In the genomic region with DNA sequence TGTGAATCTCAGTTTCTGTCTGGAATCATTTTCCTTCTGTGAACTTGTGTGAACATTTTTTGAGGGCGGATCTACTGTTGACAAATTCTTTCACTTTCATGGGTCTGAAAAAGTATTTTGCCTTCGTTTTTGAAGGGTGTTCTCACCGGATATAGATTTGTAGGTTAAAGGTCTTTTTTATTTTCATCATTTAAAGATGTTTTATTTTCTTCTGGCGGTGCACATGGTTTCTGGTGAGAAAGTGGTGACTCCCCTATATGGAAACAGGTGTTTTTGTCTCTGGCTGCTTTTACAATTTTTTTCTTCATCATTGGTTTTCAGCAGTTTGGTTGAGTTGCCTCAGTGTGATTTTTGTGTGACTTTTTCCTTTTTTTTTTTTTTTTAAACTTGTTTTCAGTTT, we compare ENCODE assay signal across 14 cellular contexts.
DNase-seq lines count a peak whose midpoint lies in the region; ATAC-seq, FAIRE-seq and TF ChIP-seq lines count a peak whose summit lies in the region.
"Had no signal": no experiment of that assay in that cellular context is flagged by ENCODE, and none has a peak within 500 bp of the region (broad histone marks: within the 10 kb centered on the region; RNA-seq: fewer than 3 reads in every experiment).

No MANE protein-coding gene starts in this region.

- peak overlapping the region; percentile 46 for H3K4me2 ChIP-seq in OCI-LY7 (ENCODE audit: low read length)

- BruUV-seq in OCI-LY7 (replicated peaks; lab: Mats Ljungman, UMichigan): no TSS peak

- peak; percentile 85 for FAIRE-seq in endometrium (lab: Jason Lieb, UNC)

- H3K27me3 Mint-ChIP-seq in activated naive CD4-positive, alpha-beta T cell treated with anti-CD3 and anti-CD28 coated beads, Interleukin-2, amount 50 U/mL, for 24 hours: no peaks in the 10 kb centered on the region
- no peaks in the 10 kb centered on the region for H3K27me3 Mint-ChIP-seq in type B pancreatic cell

- peak overlapping the region; percentile 54 for H3K4me3 Mint-ChIP-seq in activated naive CD4-positive, alpha-beta T cell treated with anti-CD3 and anti-CD28 coated beads, Interleukin-2, amount 50 U/mL, for 24 hours
- H3K4me3 Mint-ChIP-seq in type B pancreatic cell: no peak overlapping the region

- no peak for TF ChIP-seq CTCF in OCI-LY7 (conservative IDR thresholded peaks at IDR 0.05; ENCODE audit: low read length)
- TF ChIP-seq CTCF in type B pancreatic cell (conservative IDR thresholded peaks at IDR 0.05): no peak

- no peak overlapping the region for H2AFZ ChIP-seq in OCI-LY7 (ENCODE audit: low read length)

- H3K4me1 Mint-ChIP-seq in activated naive CD4-positive, alpha-beta T cell treated with anti-CD3 and anti-CD28 coated beads, Interleukin-2, amount 50 U/mL, for 24 hours: peaks cover 95% of the 10 kb centered on the region
- H3K4me1 Mint-ChIP-seq in type B pancreatic cell (ENCODE audit: unreplicated experiment): peaks cover 58% of the 10 kb centered on the region

- intact Hi-C loops in OCI-LY7 (cut with micrococcal nuclease; ENCODE audit: unreplicated experiment): loop anchor here (5.0 kb wide), 1 partner anchor 94 kb away; the partner anchor contains the start of gene DYRK1A

- H3K9me3 Mint-ChIP-seq in activated naive CD4-positive, alpha-beta T cell treated with anti-CD3 and anti-CD28 coated beads, Interleukin-2, amount 50 U/mL, for 24 hours: no peaks in the 10 kb centered on the region
- no peaks in the 10 kb centered on the region for H3K9me3 Mint-ChIP-seq in type B pancreatic cell

- ATAC-seq in GM21447 (IDR thresholded peaks at IDR 0.05; ENCODE audit: unreplicated experiment): no peak

- H4K20me1 ChIP-seq in OCI-LY7 (ENCODE audit: insufficient read depth, low read length): peaks cover 37% of the 10 kb centered on the region

- no peaks in the 10 kb centered on the region for H3K9me2 ChIP-seq in OCI-LY7 (ENCODE audit: insufficient read depth, low read length)
- H3K9me2 ChIP-seq: SK-N-SH had no signal

- no peak overlapping the region for H3K4me3 ChIP-seq in OCI-LY7 (ENCODE audit: low read depth, low read length, poor library complexity, severe bottlenecking)

- POLR2A ChIA-PET in OCI-LY7 (lab: Charles Lee): no interaction called here

- peaks cover 30% of the 10 kb centered on the region for H3K36me3 ChIP-seq in OCI-LY7 (ENCODE audit: insufficient read depth, low read length)

- peaks cover 49% of the 10 kb centered on the region for H3K4me1 ChIP-seq in OCI-LY7 (ENCODE audit: insufficient read depth, low read length, poor library complexity, severe bottlenecking)

- H3K9me3 ChIP-seq in OCI-LY7 (ENCODE audit: low read length): 0 out of 2 replicates have a peak, but pooled peaks cover 6% of the 10 kb centered on the region
- H3K9me3 ChIP-seq: SK-N-SH had no signal

- peak overlapping the region; percentile 66 for H3K27ac Mint-ChIP-seq in activated naive CD4-positive, alpha-beta T cell treated with anti-CD3 and anti-CD28 coated beads, Interleukin-2, amount 50 U/mL, for 24 hours
- peak overlapping the region; percentile 44 for H3K27ac Mint-ChIP-seq in type B pancreatic cell

- H3K79me2 ChIP-seq in OCI-LY7 (ENCODE audit: insufficient read depth, low read depth, low read length): peaks cover 100% of the 10 kb centered on the region

- H3K27ac ChIP-seq in OCI-LY7 (ENCODE audit: low read depth, low read length, poor library complexity, severe bottlenecking): peak overlapping the region; percentile 23

- peaks cover 2% of the 10 kb centered on the region for H3K36me3 Mint-ChIP-seq in activated naive CD4-positive, alpha-beta T cell treated with anti-CD3 and anti-CD28 coated beads, Interleukin-2, amount 50 U/mL, for 24 hours
- peaks cover 3% of the 10 kb centered on the region for H3K36me3 Mint-ChIP-seq in type B pancreatic cell

- CTCF ChIA-PET in OCI-LY7 (lab: Charles Lee; ENCODE audit: unreplicated experiment): no interaction called here

- no peak for DNase-seq in activated naive CD4-positive, alpha-beta T cell (lab: John Stamatoyannopoulos, UW)
- no peak for DNase-seq in OCI-LY7 (ENCODE audit: low spot score)
- DNase-seq in type B pancreatic cell (ENCODE audit: extremely low spot score, unreplicated experiment): no peak
- no peak for DNase-seq in NCI-H526 (lab: John Stamatoyannopoulos, UW)
- DNase-seq in KG1 (lab: John Stamatoyannopoulos, UW): no peak
- DNase-seq: activated CD8-positive, alpha-beta memory T cell treated with anti-CD3 and anti-CD28 coated beads, Interleukin-2, amount 50 U/mL, for 48 hours; AML-193; hippocampal formation; Kasumi-1; NCI-H526 treated with DMSO at 0.1 percent for 48 hours; SK-N-SH had no signal
